In genomic region chr14:101072945-101073597, GRCh38 we compare ENCODE assay signal across 8 cellular contexts.
A peak's percentile ranks its signal among the peaks of the same experiment; 100 is the strongest.
DNase-seq lines count a peak whose midpoint lies in the region; ATAC-seq and TF ChIP-seq lines count a peak whose summit lies in the region.

No MANE protein-coding gene starts in this region.

- peak overlapping the region; percentile 66 for H3K4me2 ChIP-seq in mammary epithelial cell (ENCODE audit: insufficient read depth, low read depth, low read length)

- WGBS in mammary epithelial cell (ENCODE audit: low coverage, missing lambda C conversion rate): 30% methylated on average over 18 of the region's 28 CpGs
- WGBS in right lobe of liver (ENCODE audit: insufficient coverage, low coverage, low lambda C conversion rate, missing lambda C conversion rate): 66% methylated on average over 6 of the region's 28 CpGs

- H3K27me3 ChIP-seq in mammary epithelial cell (ENCODE audit: insufficient read depth, low read length): peaks cover 4% of the 10 kb centered on the region
- peaks cover 0 to 9% of the 10 kb centered on the region in 2 donors for H3K27me3 ChIP-seq in right lobe of liver
- H3K27me3 ChIP-seq in uterus: peaks cover 6 to 10% of the 10 kb centered on the region in 2 donors

- H3K4me1 ChIP-seq in mammary epithelial cell (ENCODE audit: insufficient read depth, low read length): peaks cover 12% of the 10 kb centered on the region
- no peaks in the 10 kb centered on the region for H3K4me1 ChIP-seq in right lobe of liver
- peaks cover 0 to 3% of the 10 kb centered on the region in 2 donors for H3K4me1 ChIP-seq in uterus

- H3K9me3 ChIP-seq in mammary epithelial cell (replicated peaks; ENCODE audit: insufficient read depth, low read length) (no peaks in the 10 kb centered on the region), right lobe of liver (no peaks in the 10 kb centered on the region), uterus (no peaks in the 10 kb centered on the region)

- CTCF ChIA-PET in mammary epithelial cell (lab: Charles Lee; ENCODE audit: low non-redundant PET): no interaction called here

- ATAC-seq in GM18868 (IDR thresholded peaks at IDR 0.05; ENCODE audit: unreplicated experiment) (peak; percentile 95), HG03103 (IDR thresholded peaks at IDR 0.05; ENCODE audit: low read depth, unreplicated experiment) (peak; percentile 85), right lobe of liver (peak in 1 of 4 donors; percentile 81)

- peak; percentile 79 for DNase-seq in DMS153 (lab: John Stamatoyannopoulos, UW)
- peak; percentile 93 for DNase-seq in NCI-H460 (ENCODE audit: extremely low read depth, low read depth)
- peak; percentile 95 for DNase-seq in mammary epithelial cell
- peak in 2 of 3 donors; percentile 39 to 49 for DNase-seq in right lobe of liver
- peak; percentile 67 to 82 for DNase-seq in uterus
- no peak for DNase-seq in AML-193 (lab: John Stamatoyannopoulos, UW)

- BruUV-seq in mammary epithelial cell (replicated peaks; lab: Mats Ljungman, UMichigan): no TSS peak

- H3K4me3 ChIP-seq in mammary epithelial cell (replicated peaks in 1 of 3; ENCODE audit: insufficient read depth in 1 of 3, low read depth in 2 of 3, low read length in 3 of 3) (no peak overlapping the region), right lobe of liver (no peak overlapping the region), uterus (no peak overlapping the region)

- no peaks in the 10 kb centered on the region for H4K20me1 ChIP-seq in mammary epithelial cell (ENCODE audit: insufficient read depth, low read length)

- in situ Hi-C loops in mammary epithelial cell (cut with MboI; ENCODE audit: low sequenced_read_pairs in 2 of 2): no loop called here

- TF ChIP-seq POLR2A in right lobe of liver (IDR thresholded peaks at IDR 0.05): no peak
- TF ChIP-seq POLR2A in uterus (IDR thresholded peaks at IDR 0.05): no peak

- peak overlapping the region; percentile 14 for H3K9ac ChIP-seq in mammary epithelial cell (ENCODE audit: insufficient read depth, low read length)

- H3K36me3 ChIP-seq in mammary epithelial cell (ENCODE audit: insufficient read depth, low read length): no peaks in the 10 kb centered on the region
- no peaks in the 10 kb centered on the region for H3K36me3 ChIP-seq in right lobe of liver
- H3K36me3 ChIP-seq in uterus: no peaks in the 10 kb centered on the region

- intact Hi-C loops in mammary epithelial cell (cut with micrococcal nuclease) (loop anchor here (5.0 to 10.0 kb wide), 2 partner anchors 86 to 658 kb away; no protein-coding TSS in a partner anchor), right lobe of liver (cut with DNase I) (no loop called here), uterus (cut with DNase I; ENCODE audit: low total_unique reads) (no loop called here)

- H3K79me2 ChIP-seq in mammary epithelial cell (ENCODE audit: insufficient read depth, low read length): no peaks in the 10 kb centered on the region

- H3K27ac ChIP-seq in mammary epithelial cell (ENCODE audit: insufficient read depth, low read depth, low read length) (peak overlapping the region; percentile 34), right lobe of liver (no peak overlapping the region), uterus (peak overlapping the region in 1 of 2 donors; percentile 49)

- peak overlapping the region; percentile 67 for H2AFZ ChIP-seq in mammary epithelial cell (ENCODE audit: low read depth, low read length)

- peak in 1 of 2 donors; percentile 33 for TF ChIP-seq CTCF in mammary epithelial cell (conservative IDR thresholded peaks at IDR 0.05 in 1 of 2, IDR thresholded peaks at IDR 0.05 in 1 of 2; ENCODE audit: extremely low read depth in 1 of 2, insufficient read depth in 1 of 2, low read depth in 1 of 2, low read length in 2 of 2)
- no peak for TF ChIP-seq CTCF in right lobe of liver (IDR thresholded peaks at IDR 0.05)
- TF ChIP-seq CTCF in uterus (IDR thresholded peaks at IDR 0.05): no peak

- dilution Hi-C loops in mammary epithelial cell (cut with HindIII; ENCODE audit: low sequenced_read_pairs): no loop called here

Comparison
In these comparisons a context has a peak if more than half of its experiments do, and no peak if none do; other contexts are left out.
1. DNase-seq: peak in DMS153 (single experiment), NCI-H460 (single experiment), mammary epithelial cell (single experiment), right lobe of liver (2 of 3) and uterus (2 of 2); none in AML-193 (0 of 2).